Comparison of ENCODE assay signal across 13 cellular contexts in genomic region chr17:63647065-63647725, GRCh38. TPM values are rescaled to one million over a fixed set of nuclear protein-coding genes. Genes with fewer than 3 reads are reported as not detected.
A peak's percentile ranks its signal among the peaks of the same experiment; 100 is the strongest.
DNase-seq lines count a peak whose midpoint lies in the region; ATAC-seq and TF ChIP-seq lines count a peak whose summit lies in the region.
"Had no signal": no experiment of that assay in that cellular context is flagged by ENCODE, and none has a peak within 500 bp of the region (broad histone marks: within the 10 kb centered on the region; RNA-seq: fewer than 3 reads in every experiment).

No MANE protein-coding gene starts in this region.

- no peak overlapping the region for H3K4me3 ChIP-seq in astrocyte of the spinal cord (ENCODE audit: low read depth, low read length)
- no peak overlapping the region for H3K4me3 ChIP-seq in mesenchymal stem cell (ENCODE audit: insufficient read depth in 1 of 2, low read depth in 1 of 2, low read length in 2 of 2)
- H3K4me3 ChIP-seq in CD4-positive, alpha-beta memory T cell (ENCODE audit: low read length in 2 of 2), result no peak overlapping the region
- no peak overlapping the region for H3K4me3 ChIP-seq in lower leg skin (ENCODE audit: low read depth, poor library complexity, severe bottlenecking)
- H3K4me3 ChIP-seq: MG63 had no signal

- H3K79me1 ChIP-seq in mesenchymal stem cell (replicated peaks; ENCODE audit: low read length, poor library complexity, severe bottlenecking), result peaks cover 12% of the 10 kb centered on the region

- no peak overlapping the region for H4K8ac ChIP-seq in mesenchymal stem cell (ENCODE audit: low read length)

- H3K27me3 ChIP-seq in mesenchymal stem cell (ENCODE audit: control insufficient read depth in 1 of 2, insufficient read depth in 1 of 2, low read length in 2 of 2), result no peaks in the 10 kb centered on the region
- no peaks in the 10 kb centered on the region for H3K27me3 ChIP-seq in CD4-positive, alpha-beta memory T cell (ENCODE audit: insufficient read depth, low read length)
- H3K27me3 ChIP-seq: MG63 had no signal

- intact Hi-C loops in CD4-positive, alpha-beta memory T cell (cut with micrococcal nuclease), result no loop called here
- intact Hi-C loops in lower leg skin (cut with DNase I; ENCODE audit: low total_unique reads), result no loop called here

- H2AK5ac ChIP-seq in mesenchymal stem cell (ENCODE audit: low read length, severe bottlenecking), result no peak overlapping the region

- H3K9ac ChIP-seq in mesenchymal stem cell (ENCODE audit: low read length), result no peak overlapping the region

- TF ChIP-seq POLR2A in lower leg skin (IDR thresholded peaks at IDR 0.05), result no peak

- no peak overlapping the region for H2BK5ac ChIP-seq in mesenchymal stem cell (ENCODE audit: low read depth, low read length, poor library complexity, severe bottlenecking)

- CTCF ChIA-PET in CD4-positive, alpha-beta memory T cell (lab: Charles Lee; ENCODE audit: partially characterized antibody), result no interaction called here

- no peak overlapping the region for H3K4me2 ChIP-seq in mesenchymal stem cell (ENCODE audit: low read length, poor library complexity, severe bottlenecking)

- H3K36me3 ChIP-seq in mesenchymal stem cell (ENCODE audit: control insufficient read depth in 1 of 2, insufficient read depth in 2 of 2, low read depth in 1 of 2, low read length in 2 of 2), result peaks cover 3 to 70% of the 10 kb centered on the region in 2 experiments
- peaks cover 26% of the 10 kb centered on the region for H3K36me3 ChIP-seq in CD4-positive, alpha-beta memory T cell (ENCODE audit: insufficient read depth, low read length)

- no peak overlapping the region for H4K91ac ChIP-seq in mesenchymal stem cell (ENCODE audit: low read length)

- H2BK120ac ChIP-seq in mesenchymal stem cell (ENCODE audit: low read depth, low read length), result no peak overlapping the region

- H3K14ac ChIP-seq in mesenchymal stem cell (ENCODE audit: low read length in 2 of 2), result no peak overlapping the region

- peaks cover 2% of the 10 kb centered on the region for H3K4me1 ChIP-seq in mesenchymal stem cell (ENCODE audit: control insufficient read depth, insufficient read depth, low read depth, low read length)
- peaks cover 8% of the 10 kb centered on the region for H3K4me1 ChIP-seq in CD4-positive, alpha-beta memory T cell (ENCODE audit: insufficient read depth, low read length)

- peak overlapping the region; percentile 45 for H3K27ac ChIP-seq in mesenchymal stem cell (ENCODE audit: low read length, poor library complexity, severe bottlenecking)
- H3K27ac ChIP-seq in CD4-positive, alpha-beta memory T cell (ENCODE audit: low read depth, low read length), result no peak overlapping the region

- no peak overlapping the region for H3K18ac ChIP-seq in mesenchymal stem cell (ENCODE audit: low read depth in 1 of 2, low read length in 2 of 2)

- POLR2A ChIA-PET in CD4-positive, alpha-beta memory T cell (lab: Charles Lee; ENCODE audit: partially characterized antibody), result interaction anchor here (1.2 to 2.4 kb wide), 2 partner anchors 13 to 48 kb away, joined by 3 to 6 read pairs; no protein-coding TSS in a partner anchor

- peaks cover 12 to 23% (median 16%) of the 10 kb centered on the region in 4 donors for H3K4me1 Mint-ChIP-seq in CD4-positive, alpha-beta memory T cell

- no peak overlapping the region for H3K4me3 Mint-ChIP-seq in CD4-positive, alpha-beta memory T cell
- H3K4me3 Mint-ChIP-seq: activated naive CD8-positive, alpha-beta T cell treated with anti-CD3 and anti-CD28 coated beads, Interleukin-2, amount 10 ng/mL, durations not matched to agents 7 days and 5 days; stimulated activated naive CD8-positive, alpha-beta T cell treated with anti-CD3 and anti-CD28 coated beads, Interleukin-15, Interleukin-2, amounts not matched to agents 100 ng/mL and 50 ng/mL, for 24 hours had no signal

- H3K27me3 Mint-ChIP-seq in CD4-positive, alpha-beta memory T cell, result no peaks in the 10 kb centered on the region
- H3K27me3 Mint-ChIP-seq: activated naive CD8-positive, alpha-beta T cell treated with anti-CD3 and anti-CD28 coated beads, Interleukin-2, amount 10 ng/mL, durations not matched to agents 7 days and 5 days; stimulated activated naive CD8-positive, alpha-beta T cell treated with anti-CD3 and anti-CD28 coated beads, Interleukin-15, Interleukin-2, amounts not matched to agents 100 ng/mL and 50 ng/mL, for 24 hours had no signal

- in situ Hi-C loops in astrocyte of the spinal cord (cut with HindIII; ENCODE audit: low sequenced_read_pairs), result no loop called here

- DNase-seq in AG08395 (ENCODE audit: low spot score) (peak; percentile 48), astrocyte of the spinal cord (ENCODE audit: low read depth, low spot score) (peak; percentile 90), mesenchymal stem cell (peak; percentile 47), globus pallidus (ENCODE audit: low spot score) (no peak), cortex of kidney (lab: John Stamatoyannopoulos, UW) (no peak), lower leg skin (ENCODE audit: low spot score in 2 of 2) (no peak)
- DNase-seq in CD4-positive, alpha-beta memory T cell, result no peak
- DNase-seq: activated CD4-positive, alpha-beta T cell treated with anti-CD3 and anti-CD28 coated beads, Interleukin-2, amount 50 U/mL, for 4 hours; activated naive CD8-positive, alpha-beta T cell treated with anti-CD3 and anti-CD28 coated beads, Interleukin-2, amount 10 ng/mL, durations not matched to agents 7 days and 5 days; MG63; NCI-H524 had no signal

- H3K23ac ChIP-seq in mesenchymal stem cell (ENCODE audit: low read length in 2 of 2), result no peak overlapping the region

- no peak overlapping the region for H2BK12ac ChIP-seq in mesenchymal stem cell (ENCODE audit: low read length in 2 of 2)

- H2BK15ac ChIP-seq in mesenchymal stem cell (ENCODE audit: low read depth, poor library complexity, severe bottlenecking), result no peak overlapping the region

- no peak overlapping the region for H3K4ac ChIP-seq in mesenchymal stem cell (ENCODE audit: low read depth in 1 of 2, low read length in 2 of 2)

- peaks cover 37 to 58% of the 10 kb centered on the region in 2 donors for H3K36me3 Mint-ChIP-seq in CD4-positive, alpha-beta memory T cell

- TF ChIP-seq CTCF in astrocyte of the spinal cord (IDR thresholded peaks at IDR 0.05; ENCODE audit: low read depth, low read length) (no peak), lower leg skin (IDR thresholded peaks at IDR 0.05) (no peak)

- WGBS in mesenchymal stem cell, result 63% methylated on average over 3 of the region's 4 CpGs
- 78 to 82% methylated on average over 4 of the region's 4 CpGs for WGBS in lower leg skin, 2 donors

- ATAC-seq in HG02870 (IDR thresholded peaks at IDR 0.05; ENCODE audit: unreplicated experiment), result peak; percentile 12

- H3K27ac Mint-ChIP-seq in CD4-positive, alpha-beta memory T cell, result peak overlapping the region in 2 of 7 donors; percentile 8 to 46
- H3K27ac Mint-ChIP-seq: activated naive CD8-positive, alpha-beta T cell treated with anti-CD3 and anti-CD28 coated beads, Interleukin-2, amount 10 ng/mL, durations not matched to agents 7 days and 5 days had no signal

- H2AFZ ChIP-seq in mesenchymal stem cell (ENCODE audit: low read depth, low read length), result no peak overlapping the region

- H3K9me3 ChIP-seq in mesenchymal stem cell (ENCODE audit: control insufficient read depth, low read length), result no peaks in the 10 kb centered on the region
- no peaks in the 10 kb centered on the region for H3K9me3 ChIP-seq in CD4-positive, alpha-beta memory T cell (ENCODE audit: control insufficient read depth in 1 of 2, low read length in 2 of 2)
- H3K9me3 ChIP-seq: MG63 had no signal

- H3K9me3 Mint-ChIP-seq in CD4-positive, alpha-beta memory T cell, result no peaks in the 10 kb centered on the region
- H3K9me3 Mint-ChIP-seq: activated naive CD8-positive, alpha-beta T cell treated with anti-CD3 and anti-CD28 coated beads, Interleukin-2, amount 10 ng/mL, durations not matched to agents 7 days and 5 days; stimulated activated naive CD8-positive, alpha-beta T cell treated with anti-CD3 and anti-CD28 coated beads, Interleukin-15, Interleukin-2, amounts not matched to agents 100 ng/mL and 50 ng/mL, for 24 hours had no signal

RNA-seq across cellular contexts. Expression of gene MAP3K3, which starts 25.0 kb away (rescaled TPM):
- polyA plus RNA-seq in mesenchymal stem cell (2013, experiment 1 of 2), result 16.9 TPM
- polyA plus RNA-seq in mesenchymal stem cell (2013, experiment 2 of 2), result 17.1 TPM
- 10 to 100 TPM; 98.5 to 98.8 TPM for total RNA-seq in CD4-positive, alpha-beta memory T cell
- 10 to 100 TPM; 29.5 to 50.8 TPM for polyA plus RNA-seq in CD4-positive, alpha-beta memory T cell
- total RNA-seq in lower leg skin, result 10 to 100 TPM; 25.2 to 54.1 (median 39.6) TPM

RNA-seq across cellular contexts. Expression of gene TACO1, which starts 46.5 kb away (rescaled TPM):
- polyA plus RNA-seq in mesenchymal stem cell (2013, experiment 1 of 2), result 15.9 TPM
- polyA plus RNA-seq in mesenchymal stem cell (2013, experiment 2 of 2), result 15.5 TPM
- total RNA-seq in CD4-positive, alpha-beta memory T cell, result 10 to 100 TPM; 17.7 to 20.3 TPM
- 10 to 100 TPM; 21.8 to 22.8 TPM for polyA plus RNA-seq in CD4-positive, alpha-beta memory T cell
- 10 to 100 TPM in 3 of 4 donors, 1 to 10 TPM in 1; 9.3 to 15.8 (median 13.4) TPM for total RNA-seq in lower leg skin

RNA-seq across cellular contexts. Expression of gene LIMD2, which starts 52.7 kb away (rescaled TPM):
- polyA plus RNA-seq in mesenchymal stem cell (2013, experiment 1 of 2), result 34.6 TPM
- 32.7 TPM for polyA plus RNA-seq in mesenchymal stem cell (2013, experiment 2 of 2)
- 100 to 1,000 TPM; 724 to 755 TPM for total RNA-seq in CD4-positive, alpha-beta memory T cell
- polyA plus RNA-seq in CD4-positive, alpha-beta memory T cell, result 100 to 1,000 TPM; 347 to 569 TPM
- total RNA-seq in lower leg skin, result 1 to 10 TPM; 3.3 to 9.0 (median 4.8) TPM

Comparison
In these comparisons a context has a peak if more than half of its experiments do, and no peak if none do; other contexts are left out.
1. DNase-seq: peak in AG08395 (single experiment), astrocyte of the spinal cord (single experiment) and mesenchymal stem cell (single experiment); none in globus pallidus (single experiment), CD4-positive, alpha-beta memory T cell (0 of 5), cortex of kidney (single experiment) and lower leg skin (0 of 2).
2. RNA of gene LIMD2, which starts 52.7 kb away (total RNA-seq): 724 to 755 TPM in CD4-positive, alpha-beta memory T cell; 3.3 to 9.0 TPM in lower leg skin; every median in the first group is over 10 times any median in the second.